ENCODE assay signal across 15 cellular contexts in the genomic region with DNA sequence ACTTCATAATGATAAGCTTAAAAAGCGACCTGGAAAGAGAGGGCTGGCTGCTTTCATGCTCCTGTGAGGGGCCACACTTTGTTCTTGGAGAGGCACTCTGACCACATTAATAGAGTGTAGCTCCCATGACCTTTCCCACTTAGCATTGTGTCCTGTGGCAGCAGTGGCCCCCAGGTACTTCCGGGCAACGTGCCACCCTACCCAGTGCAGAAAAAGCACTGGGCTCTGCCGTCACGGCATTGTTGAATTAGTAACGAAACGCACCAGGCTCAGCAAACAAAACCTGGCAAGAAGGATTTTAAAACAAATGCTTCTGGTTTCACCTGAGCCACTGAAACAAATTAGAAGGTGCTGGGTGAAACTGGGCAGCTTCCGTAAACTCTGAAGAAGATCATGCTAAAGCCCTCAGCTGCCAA. TPM values are rescaled to one million over a fixed set of nuclear protein-coding genes. Genes with fewer than 3 reads are reported as not detected.
A peak's percentile ranks its signal among the peaks of the same experiment; 100 is the strongest.
DNase-seq lines count a peak whose midpoint lies in the region; ATAC-seq and TF ChIP-seq lines count a peak whose summit lies in the region.
"Had no signal": no experiment of that assay in that cellular context is flagged by ENCODE, and none has a peak within 500 bp of the region (broad histone marks: within the 10 kb centered on the region; RNA-seq: fewer than 3 reads in every experiment).

No MANE protein-coding gene starts in this region.

- no peaks in the 10 kb centered on the region for H3K79me2 ChIP-seq in GM23338 (replicated peaks; ENCODE audit: insufficient read depth)

- H3K9me3 Mint-ChIP-seq in GM23338 (no peaks in the 10 kb centered on the region), progenitor cell of endocrine pancreas (ENCODE audit: low read depth) (no peaks in the 10 kb centered on the region)
- H3K9me3 Mint-ChIP-seq: CD4-positive, CD25-positive, alpha-beta regulatory T cell had no signal

- WGBS in heart left ventricle, 4 donors, result 49 to 64% (median 60%) methylated on average over 8 of the region's 8 CpGs

- intact Hi-C loops in heart left ventricle (cut with DNase I), result no loop called here

- peak overlapping the region; percentile 86; the same call in 1 of the 2 replicates for H2AFZ ChIP-seq in GM23338

- DNase-seq in GM23338 (ENCODE audit: low spot score) (no peak), NCI-H748 treated with DMSO at 0.1 percent for 48 hours (lab: John Stamatoyannopoulos, UW) (peak; percentile 8), heart left ventricle (peak; percentile 54 to 81 (median 74)), progenitor cell of endocrine pancreas (ENCODE audit: low spot score, unreplicated experiment) (peak; percentile 24), RWPE1 (ENCODE audit: low spot score) (no peak), occipital lobe (lab: John Stamatoyannopoulos, UW) (no peak), MG63 (no peak)
- DNase-seq: activated naive CD4-positive, alpha-beta T cell treated with Interleukin-2 at 50 U/mL for 16 hours; caudate nucleus; CD4-positive, CD25-positive, alpha-beta regulatory T cell; KBM-7; NCI-H2227 treated with DMSO at 0.1 percent for 48 hours; T1000 had no signal

- H3K9me3 ChIP-seq in heart left ventricle (no peaks in the 10 kb centered on the region), MG63 (no peaks in the 10 kb centered on the region)

- peaks cover 29% of the 10 kb centered on the region for H3K4me1 Mint-ChIP-seq in GM23338
- peaks cover 41% of the 10 kb centered on the region for H3K4me1 Mint-ChIP-seq in progenitor cell of endocrine pancreas (ENCODE audit: low read depth)
- H3K4me1 Mint-ChIP-seq: CD4-positive, CD25-positive, alpha-beta regulatory T cell had no signal

- H3F3A ChIP-seq in GM23338 (replicated peaks; ENCODE audit: low read depth), result peaks cover 8% of the 10 kb centered on the region; the same call in 1 of the 2 replicates

- H3K27ac Mint-ChIP-seq in GM23338 (no peak overlapping the region), progenitor cell of endocrine pancreas (peak overlapping the region; percentile 93)
- H3K27ac Mint-ChIP-seq: CD4-positive, CD25-positive, alpha-beta regulatory T cell had no signal

- H3K4me3 Mint-ChIP-seq in GM23338 (no peak overlapping the region), progenitor cell of endocrine pancreas (ENCODE audit: low read depth) (peak overlapping the region; percentile 1)
- H3K4me3 Mint-ChIP-seq: CD4-positive, CD25-positive, alpha-beta regulatory T cell had no signal

- TF ChIP-seq POLR2A in heart left ventricle (IDR thresholded peaks at IDR 0.05), result no peak

- CTCF ChIA-PET in RWPE1 (lab: Yijun Ruan, JAX), result interaction anchor here (0.6 kb wide), 1 partner anchor 80 kb away, joined by 4 read pairs; no protein-coding TSS in a partner anchor

- no peaks in the 10 kb centered on the region for H3K9me2 ChIP-seq in GM23338 (ENCODE audit: insufficient read depth)

- no peak for ATAC-seq in GM23338
- ATAC-seq in heart left ventricle, result peak; percentile 61 to 87 (median 85)
- no peak for ATAC-seq in GM18861 (IDR thresholded peaks at IDR 0.05; ENCODE audit: unreplicated experiment)
- ATAC-seq: sciatic nerve had no signal

- no peak overlapping the region for H3K4me2 ChIP-seq in GM23338

- H3K4me3 ChIP-seq in GM23338 (no peak overlapping the region), heart left ventricle (no peak overlapping the region), MG63 (no peak overlapping the region)

- peaks cover 15% of the 10 kb centered on the region for H3K27me3 Mint-ChIP-seq in GM23338 (ENCODE audit: insufficient read depth, low read depth, poor library complexity)
- no peaks in the 10 kb centered on the region for H3K27me3 Mint-ChIP-seq in progenitor cell of endocrine pancreas
- H3K27me3 Mint-ChIP-seq: CD4-positive, CD25-positive, alpha-beta regulatory T cell had no signal

- H3K36me3 ChIP-seq in GM23338 (ENCODE audit: insufficient read depth) (no peaks in the 10 kb centered on the region), heart left ventricle (no peaks in the 10 kb centered on the region), MG63 (no peaks in the 10 kb centered on the region)

- POLR2A ChIA-PET in RWPE1 (lab: Yijun Ruan, JAX; ENCODE audit: low non-redundant PET), result no interaction called here

- H3K27ac ChIP-seq in GM23338 (ENCODE audit: low read depth), result no peak overlapping the region
- H3K27ac ChIP-seq in heart left ventricle, result peak overlapping the region; percentile 4 to 83 (median 64)
- no peak overlapping the region for H3K27ac ChIP-seq in RWPE1

- H3K4me1 ChIP-seq in GM23338 (ENCODE audit: insufficient read depth) (peaks cover 11% of the 10 kb centered on the region), heart left ventricle (peaks cover 0 to 14% (median 0%) of the 10 kb centered on the region in 12 donors)

- no peaks in the 10 kb centered on the region for H4K20me1 ChIP-seq in GM23338 (replicated peaks; ENCODE audit: insufficient read depth)

- TF ChIP-seq CTCF in GM23338 (conservative IDR thresholded peaks at IDR 0.05; ENCODE audit: low read depth in 2 of 2) (no peak), heart left ventricle (IDR thresholded peaks at IDR 0.05) (no peak), progenitor cell of endocrine pancreas (IDR thresholded peaks at IDR 0.05; ENCODE audit: unreplicated experiment) (no peak), RWPE1 (conservative IDR thresholded peaks at IDR 0.05; ENCODE audit: low read depth) (no peak)

- no peaks in the 10 kb centered on the region for H3K27me3 ChIP-seq in GM23338 (ENCODE audit: insufficient read depth)
- H3K27me3 ChIP-seq in heart left ventricle, result no peaks in the 10 kb centered on the region
- no peaks in the 10 kb centered on the region for H3K27me3 ChIP-seq in MG63

- H3K36me3 Mint-ChIP-seq in GM23338 (ENCODE audit: low read depth), result no peaks in the 10 kb centered on the region
- no peaks in the 10 kb centered on the region for H3K36me3 Mint-ChIP-seq in progenitor cell of endocrine pancreas (ENCODE audit: insufficient read depth)
- H3K36me3 Mint-ChIP-seq: CD4-positive, CD25-positive, alpha-beta regulatory T cell had no signal

TF ChIP-seq in GM23338, 12 proteins besides CTCF, POLR2A, EP300 and RAD21 (continues in another document):
- TF ChIP-seq POLR2AphosphoS5 (IDR thresholded peaks at IDR 0.05; ENCODE audit: low read depth) (no peak), NANOG (IDR thresholded peaks at IDR 0.05; ENCODE audit: borderline replicate concordance) (no peak), ZNF114 (CRISPR knock-in tag; IDR thresholded peaks at IDR 0.05) (no peak)

RNA-seq across cellular contexts. Expression of a gene that starts 5.4 kb away (rescaled TPM):
- total RNA-seq in GM23338 (2014; rRNA removed; shearing (Covaris generic)), result 17.8 and 24.6 TPM in 2 replicates
- 23.2 and 27.6 TPM in 2 replicates for polyA plus RNA-seq in GM23338 (2016; fragmentation: Nextera tagmentation; extraction: Ambion mirVana)
- 1,000 to 10,000 TPM in 7 of 9 donors, 100 to 1,000 TPM in 2; 966 to 2,158 (median 1,443) TPM for total RNA-seq in heart left ventricle
- 100 to 1,000 TPM; 254 to 473 TPM for polyA plus RNA-seq in heart left ventricle
- total RNA-seq in progenitor cell of endocrine pancreas, result 92.6 and 94.2 TPM in 2 replicates
- total RNA-seq in occipital lobe, result 66.8 TPM
- total RNA-seq in MG63 (2014; rRNA removed; shearing (Covaris generic); ENCODE audit: low replicate concordance), result 0.07 and 0.10 TPM in 2 replicates
- polyA plus RNA-seq: CD4-positive, CD25-positive, alpha-beta regulatory T cell had no signal

Comparison
In these comparisons a context has a peak if more than half of its experiments do, and no peak if none do; other contexts are left out.
1. ATAC-seq: peak in heart left ventricle (4 of 4); none in GM23338 (single experiment) and GM18861 (single experiment).
2. DNase-seq: peak in NCI-H748 treated with DMSO at 0.1 percent for 48 hours (single experiment), heart left ventricle (5 of 5) and progenitor cell of endocrine pancreas (single experiment); none in GM23338 (single experiment), RWPE1 (single experiment), occipital lobe (single experiment) and MG63 (single experiment).
3. H3K27ac ChIP-seq: peak in heart left ventricle (12 of 12); none in GM23338 (single experiment) and RWPE1 (single experiment).
4. RNA of a gene that starts 5.4 kb away (total RNA-seq): 966 to 2,158 TPM in heart left ventricle, 92.6 to 94.2 TPM in progenitor cell of endocrine pancreas, 66.8 TPM in occipital lobe (single experiment) and 17.8 to 24.6 TPM in GM23338; 0.07 to 0.10 TPM in MG63; every median in the first group is over 10 times any median in the second.